Comparison of ENCODE assay signal across 8 cellular contexts in the genomic region with DNA sequence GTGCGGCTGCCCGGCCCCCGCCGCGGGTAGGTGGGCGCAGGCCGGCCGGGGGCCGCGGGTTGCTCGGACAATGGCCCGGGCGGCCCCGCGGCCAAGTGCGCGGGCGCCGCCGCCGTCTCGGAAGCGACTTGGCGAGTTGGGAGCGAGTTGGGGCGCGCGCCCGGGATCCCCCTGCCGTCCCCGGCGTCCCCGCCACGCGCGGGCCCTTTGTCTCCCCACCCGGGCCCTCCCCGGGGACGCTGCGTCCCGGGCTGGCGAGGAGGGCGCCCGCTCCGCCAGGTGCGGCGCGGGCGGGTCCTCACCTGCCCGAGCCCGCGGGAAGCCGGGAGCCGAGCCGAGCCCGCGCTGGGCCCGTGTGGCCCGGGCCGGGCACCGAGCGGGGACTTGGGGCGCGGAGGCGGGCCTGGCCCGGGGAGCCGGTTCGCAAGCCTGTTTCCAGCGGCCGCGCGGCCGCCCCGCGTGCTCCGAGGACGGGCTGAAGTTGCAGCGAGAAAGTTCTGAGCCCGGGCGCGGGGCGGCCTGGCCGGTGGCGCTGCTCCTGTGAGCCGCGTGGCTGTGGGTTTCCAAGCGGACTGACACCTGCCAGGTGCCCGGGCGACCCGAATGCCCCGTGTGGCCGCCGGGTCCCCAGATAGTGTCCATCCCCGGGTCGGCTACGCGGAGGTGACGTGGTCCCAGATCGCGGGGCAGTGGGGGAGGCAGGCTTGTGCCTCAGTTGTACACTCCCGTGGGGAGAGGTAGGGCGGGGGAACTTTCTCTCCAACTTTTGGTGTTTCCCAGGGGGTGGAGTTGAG. TPM values are rescaled to one million over a fixed set of nuclear protein-coding genes. Genes with fewer than 3 reads are reported as not detected.
DNase-seq lines count a peak whose midpoint lies in the region; ATAC-seq and TF ChIP-seq lines count a peak whose summit lies in the region.

No MANE protein-coding gene starts in this region.

- WGBS in sigmoid colon, 2 donors, result 0 to 1% methylated on average over 102 of the region's 102 CpGs

- peak; percentile 33 for ATAC-seq in GM23338

- H3K27me3 ChIP-seq in GM23338 (ENCODE audit: insufficient read depth), result peaks cover 12% of the 10 kb centered on the region; the same call in 1 of the 2 replicates
- no peaks in the 10 kb centered on the region for H3K27me3 ChIP-seq in cardiac muscle cell
- H3K27me3 ChIP-seq in sigmoid colon, result no peaks in the 10 kb centered on the region

- H3K27ac Mint-ChIP-seq in GM23338, result peak overlapping the region; percentile 74

- H3K9me3 ChIP-seq in cardiac muscle cell (ENCODE audit: low read depth) (no peaks in the 10 kb centered on the region), sigmoid colon (no peaks in the 10 kb centered on the region)

- peak overlapping the region; percentile 92 for H3K4me3 Mint-ChIP-seq in GM23338

- H3K27ac ChIP-seq in GM23338 (ENCODE audit: low read depth) (no peak overlapping the region), cardiac muscle cell (peak overlapping the region; percentile 52), sigmoid colon (peak overlapping the region; percentile 78 to 92 (median 88))

- H3K36me3 ChIP-seq in GM23338 (ENCODE audit: insufficient read depth) (no peaks in the 10 kb centered on the region), cardiac muscle cell (no peaks in the 10 kb centered on the region), sigmoid colon (no peaks in the 10 kb centered on the region)

- H3K27me3 Mint-ChIP-seq in GM23338 (ENCODE audit: insufficient read depth, low read depth, poor library complexity), result peaks cover 21% of the 10 kb centered on the region

- peak overlapping the region; percentile 32; the same call in 1 of the 2 replicates for H2AFZ ChIP-seq in GM23338

- H3K4me1 ChIP-seq in GM23338 (ENCODE audit: insufficient read depth) (peaks cover 43% of the 10 kb centered on the region), cardiac muscle cell (ENCODE audit: low read depth) (peaks cover 25% of the 10 kb centered on the region), sigmoid colon (peaks cover 0 to 51% (median 47%) of the 10 kb centered on the region in 4 donors)

- peak overlapping the region; percentile 74 for H3K4me3 ChIP-seq in AG10803 (ENCODE audit: low read length)
- peak overlapping the region; percentile 83 for H3K4me3 ChIP-seq in GM23338
- peak overlapping the region; percentile 69 for H3K4me3 ChIP-seq in cardiac muscle cell
- H3K4me3 ChIP-seq in sigmoid colon, result peak overlapping the region; percentile 65 to 82 (median 76)

- H3K4me2 ChIP-seq in GM23338, result peak overlapping the region; percentile 87

- no peaks in the 10 kb centered on the region for H3K9me2 ChIP-seq in GM23338 (ENCODE audit: insufficient read depth)

- peaks cover 55% of the 10 kb centered on the region for H3K4me1 Mint-ChIP-seq in GM23338

- peaks cover 6% of the 10 kb centered on the region; the same call in 1 of the 3 replicates for H3K36me3 Mint-ChIP-seq in GM23338 (ENCODE audit: low read depth)

- H3F3A ChIP-seq in GM23338 (replicated peaks; ENCODE audit: low read depth), result peaks cover 17% of the 10 kb centered on the region

- no peak for TF ChIP-seq CTCF in AG10803 (conservative IDR thresholded peaks at IDR 0.05; ENCODE audit: low read length)
- TF ChIP-seq CTCF in GM23338 (conservative IDR thresholded peaks at IDR 0.05; ENCODE audit: low read depth in 2 of 2), result no peak
- no peak for TF ChIP-seq CTCF in cardiac muscle cell (IDR thresholded peaks at IDR 0.05; ENCODE audit: low read depth, low read length)
- no peak for TF ChIP-seq CTCF in sigmoid colon (IDR thresholded peaks at IDR 0.05)

- peaks cover 49% of the 10 kb centered on the region for H3K79me2 ChIP-seq in GM23338 (replicated peaks; ENCODE audit: insufficient read depth)

- TF ChIP-seq POLR2A in sigmoid colon (IDR thresholded peaks at IDR 0.05), result no peak

- TF ChIP-seq EP300 in sigmoid colon (IDR thresholded peaks at IDR 0.05), result no peak

- no peaks in the 10 kb centered on the region; the same call in 1 of the 2 replicates for H4K20me1 ChIP-seq in GM23338 (replicated peaks; ENCODE audit: insufficient read depth)

- no peak for DNase-seq in AG10803 (ENCODE audit: low read depth)
- peak; percentile 47 for DNase-seq in GM23338 (ENCODE audit: low spot score)
- peak; percentile 43 to 54 for DNase-seq in activated T-cell treated with anti-CD3 and anti-CD28 coated beads, Interleukin-2, amount 50 U/mL, for 48 hours
- peak in 1 of 2 donors; percentile 51 for DNase-seq in cardiac muscle cell (ENCODE audit: low read depth in 1 of 2, low spot score in 1 of 2)
- no peak for DNase-seq in sigmoid colon
- DNase-seq in cerebellar nuclear complex (lab: John Stamatoyannopoulos, UW), result no peak
- DNase-seq in NCI-H128 (lab: John Stamatoyannopoulos, UW; ENCODE audit: unreplicated experiment), result no peak
- no peak for DNase-seq in COLO829 (ENCODE audit: low spot score)

- intact Hi-C loops in sigmoid colon (cut with DNase I), result loop anchor here (5.0 kb wide), 2 partner anchors 41 to 69 kb away; a partner anchor contains a TSS

- peaks cover 4% of the 10 kb centered on the region; the same call in 1 of the 3 replicates for H3K9me3 Mint-ChIP-seq in GM23338

TF ChIP-seq in GM23338, 12 proteins besides CTCF, POLR2A, EP300 and RAD21 (continues in another document):
- TF ChIP-seq, protein P1, sequence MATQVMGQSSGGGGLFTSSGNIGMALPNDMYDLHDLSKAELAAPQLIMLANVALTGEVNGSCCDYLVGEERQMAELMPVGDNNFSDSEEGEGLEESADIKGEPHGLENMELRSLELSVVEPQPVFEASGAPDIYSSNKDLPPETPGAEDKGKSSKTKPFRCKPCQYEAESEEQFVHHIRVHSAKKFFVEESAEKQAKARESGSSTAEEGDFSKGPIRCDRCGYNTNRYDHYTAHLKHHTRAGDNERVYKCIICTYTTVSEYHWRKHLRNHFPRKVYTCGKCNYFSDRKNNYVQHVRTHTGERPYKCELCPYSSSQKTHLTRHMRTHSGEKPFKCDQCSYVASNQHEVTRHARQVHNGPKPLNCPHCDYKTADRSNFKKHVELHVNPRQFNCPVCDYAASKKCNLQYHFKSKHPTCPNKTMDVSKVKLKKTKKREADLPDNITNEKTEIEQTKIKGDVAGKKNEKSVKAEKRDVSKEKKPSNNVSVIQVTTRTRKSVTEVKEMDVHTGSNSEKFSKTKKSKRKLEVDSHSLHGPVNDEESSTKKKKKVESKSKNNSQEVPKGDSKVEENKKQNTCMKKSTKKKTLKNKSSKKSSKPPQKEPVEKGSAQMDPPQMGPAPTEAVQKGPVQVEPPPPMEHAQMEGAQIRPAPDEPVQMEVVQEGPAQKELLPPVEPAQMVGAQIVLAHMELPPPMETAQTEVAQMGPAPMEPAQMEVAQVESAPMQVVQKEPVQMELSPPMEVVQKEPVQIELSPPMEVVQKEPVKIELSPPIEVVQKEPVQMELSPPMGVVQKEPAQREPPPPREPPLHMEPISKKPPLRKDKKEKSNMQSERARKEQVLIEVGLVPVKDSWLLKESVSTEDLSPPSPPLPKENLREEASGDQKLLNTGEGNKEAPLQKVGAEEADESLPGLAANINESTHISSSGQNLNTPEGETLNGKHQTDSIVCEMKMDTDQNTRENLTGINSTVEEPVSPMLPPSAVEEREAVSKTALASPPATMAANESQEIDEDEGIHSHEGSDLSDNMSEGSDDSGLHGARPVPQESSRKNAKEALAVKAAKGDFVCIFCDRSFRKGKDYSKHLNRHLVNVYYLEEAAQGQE (IDR thresholded peaks at IDR 0.05; ENCODE audit: unreplicated experiment), result no peak
- TF ChIP-seq EZH2phosphoT487 (IDR thresholded peaks at IDR 0.05; ENCODE audit: unreplicated experiment), result no peak
- no peak for TF ChIP-seq STAT1 (IDR thresholded peaks at IDR 0.05; ENCODE audit: unreplicated experiment)
- TF ChIP-seq NANOG (IDR thresholded peaks at IDR 0.05; ENCODE audit: borderline replicate concordance), result no peak
- TF ChIP-seq CREB1 (CRISPR knock-in tag; IDR thresholded peaks at IDR 0.05; ENCODE audit: low read depth), result no peak

RNA-seq across cellular contexts. Expression of a gene that starts 0.6 kb away (rescaled TPM):
- total RNA-seq in GM23338 (2014; rRNA removed; shearing (Covaris generic)), result 35.1 and 51.1 TPM in 2 replicates
- 26.9 and 38.3 TPM in 2 replicates for polyA plus RNA-seq in GM23338 (2016; fragmentation: Nextera tagmentation; extraction: Ambion mirVana)
- 40.4 and 245 TPM in 2 replicates for total RNA-seq in cardiac muscle cell
- polyA plus RNA-seq in cardiac muscle cell, result 29.1 and 36.3 TPM in 2 replicates
- 10 to 100 TPM; 18.3 to 43.8 (median 29.2) TPM for total RNA-seq in sigmoid colon
- 10 to 100 TPM; 18.0 to 63.1 (median 20.4) TPM for polyA plus RNA-seq in sigmoid colon

RNA-seq across cellular contexts. Expression of a gene that starts 41.2 kb away (rescaled TPM):
- 45.2 and 57.5 TPM in 2 replicates for total RNA-seq in GM23338 (2014; rRNA removed; shearing (Covaris generic))
- polyA plus RNA-seq in GM23338 (2016; fragmentation: Nextera tagmentation; extraction: Ambion mirVana), result 49.8 and 50.7 TPM in 2 replicates
- 19.2 and 32.0 TPM in 2 replicates for total RNA-seq in cardiac muscle cell
- polyA plus RNA-seq in cardiac muscle cell, result 26.6 and 35.3 TPM in 2 replicates
- total RNA-seq in sigmoid colon, result 10 to 100 TPM; 13.7 to 25.4 (median 21.9) TPM
- 10 to 100 TPM; 37.8 to 70.3 (median 40.6) TPM for polyA plus RNA-seq in sigmoid colon

Comparison
In these comparisons a context has a peak if more than half of its experiments do, and no peak if none do; other contexts are left out.
1. DNase-seq: peak in GM23338 (single experiment) and activated T-cell treated with anti-CD3 and anti-CD28 coated beads, Interleukin-2, amount 50 U/mL, for 48 hours (2 of 2); none in AG10803 (single experiment), sigmoid colon (single experiment), cerebellar nuclear complex (0 of 2), NCI-H128 (single experiment) and COLO829 (single experiment).
2. Peak in every context shown above with its lines, with median percentiles within 50 percentile points of each other: H3K4me3 ChIP-seq.